ENCODE assay signal across 21 cellular contexts in the genomic region with DNA sequence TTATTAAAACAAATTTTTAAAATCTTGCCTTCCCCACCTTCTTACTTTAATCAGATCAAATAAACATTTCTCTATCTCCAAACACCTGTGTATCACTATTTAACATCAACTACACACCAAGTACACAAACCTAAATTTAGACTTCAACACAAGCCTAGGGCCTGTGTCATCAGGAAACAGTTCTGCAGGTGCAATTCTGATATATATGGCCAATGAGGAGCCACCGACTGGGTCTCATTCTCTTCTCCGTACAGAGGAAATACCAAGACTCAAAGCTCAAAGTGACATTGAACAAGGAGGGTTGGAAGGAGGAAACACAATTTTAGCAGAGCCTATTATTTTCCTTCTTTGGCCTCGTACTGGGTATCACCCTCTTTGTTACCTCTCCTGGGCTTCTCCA.
DNase-seq lines count a peak whose midpoint lies in the region; TF ChIP-seq lines count a peak whose summit lies in the region.
"Had no signal": no experiment of that assay in that cellular context is flagged by ENCODE, and none has a peak within 500 bp of the region (broad histone marks: within the 10 kb centered on the region; RNA-seq: fewer than 3 reads in every experiment).

No MANE protein-coding gene starts in this region.

- H3K27ac Mint-ChIP-seq in activated naive CD8-positive, alpha-beta T cell treated with anti-CD3 and anti-CD28 coated beads for 36 hours: no peak overlapping the region
- H3K27ac Mint-ChIP-seq: CD4-positive, alpha-beta memory T cell had no signal

- no peak overlapping the region for H3K4me3 ChIP-seq in A673 (ENCODE audit: low read depth, low read length, poor library complexity, severe bottlenecking)
- H3K4me3 ChIP-seq: GM23248 had no signal

- no peak for DNase-seq in A673 (ENCODE audit: low spot score)
- peak; percentile 77 for DNase-seq in NAMALWA (ENCODE audit: low spot score)
- DNase-seq in RPMI8226: peak; percentile 45
- peak; percentile 48 for DNase-seq in germinal center (ENCODE audit: low spot score)
- no peak for DNase-seq in NCI-H1092 treated with DMSO at 0.1 percent for 48 hours (lab: John Stamatoyannopoulos, UW)
- DNase-seq in RKO (ENCODE audit: low spot score): no peak
- DNase-seq in activated naive CD8-positive, alpha-beta T cell treated with anti-CD3 and anti-CD28 coated beads for 36 hours: no peak
- no peak for DNase-seq in activated CD4-positive, CD25-positive, alpha-beta regulatory T cell (lab: John Stamatoyannopoulos, UW)
- DNase-seq: ACHN; AML-193; BE2C; C1 segment of cervical spinal cord; Calu3; CD4-positive, alpha-beta memory T cell; COR-L47; DMS153; DND-41; GM23248; H7; HCEC 1CT had no signal

- H3K9me3 ChIP-seq in A673 (ENCODE audit: low read depth, low read length, poor library complexity, severe bottlenecking): no peaks in the 10 kb centered on the region
- H3K9me3 ChIP-seq: BE2C had no signal

- H3K36me3 Mint-ChIP-seq in activated naive CD8-positive, alpha-beta T cell treated with anti-CD3 and anti-CD28 coated beads for 36 hours: no peaks in the 10 kb centered on the region
- H3K36me3 Mint-ChIP-seq: CD4-positive, alpha-beta memory T cell had no signal

- H3K9me3 Mint-ChIP-seq in activated naive CD8-positive, alpha-beta T cell treated with anti-CD3 and anti-CD28 coated beads for 36 hours: no peaks in the 10 kb centered on the region
- H3K9me3 Mint-ChIP-seq: CD4-positive, alpha-beta memory T cell had no signal

- no peak overlapping the region for H3K4me3 Mint-ChIP-seq in activated naive CD8-positive, alpha-beta T cell treated with anti-CD3 and anti-CD28 coated beads for 36 hours

- no TSS peak for BruUV-seq in A673 (replicated peaks; lab: Mats Ljungman, UMichigan)

- H3K4me1 Mint-ChIP-seq in activated naive CD8-positive, alpha-beta T cell treated with anti-CD3 and anti-CD28 coated beads for 36 hours: no peaks in the 10 kb centered on the region
- H3K4me1 Mint-ChIP-seq: CD4-positive, alpha-beta memory T cell had no signal

- H3K27ac ChIP-seq in A673 (ENCODE audit: low read depth, low read length, poor library complexity, severe bottlenecking): peak overlapping the region; percentile 22
- H3K27ac ChIP-seq: 22Rv1, GM23248 had no signal

- H3K27me3 Mint-ChIP-seq in activated naive CD8-positive, alpha-beta T cell treated with anti-CD3 and anti-CD28 coated beads for 36 hours: peaks cover 7% of the 10 kb centered on the region
- H3K27me3 Mint-ChIP-seq: CD4-positive, alpha-beta memory T cell had no signal

- H3K27me3 ChIP-seq in A673 (replicated peaks; ENCODE audit: insufficient read depth, low read depth, low read length, poor library complexity): no peaks in the 10 kb centered on the region

- intact Hi-C loops in A673 (cut with micrococcal nuclease; ENCODE audit: unreplicated experiment): no loop called here

- POLR2A ChIA-PET in A673 (lab: Charles Lee; ENCODE audit: low non-redundant PET): no interaction called here

- H3K4me1 ChIP-seq in A673 (ENCODE audit: insufficient read depth, low read length, poor library complexity, severe bottlenecking): peaks cover 30% of the 10 kb centered on the region
- H3K4me1 ChIP-seq: BE2C had no signal

- no peak for TF ChIP-seq CTCF in A673 (conservative IDR thresholded peaks at IDR 0.05; ENCODE audit: low read depth, low read length)

- H3K36me3 ChIP-seq in A673 (ENCODE audit: insufficient read depth, low read length, poor library complexity, severe bottlenecking): peaks cover 4% of the 10 kb centered on the region
- H3K36me3 ChIP-seq: BE2C had no signal

- CTCF ChIA-PET in A673 (lab: Charles Lee): interaction anchor here (0.8 kb wide), 1 partner anchor 221 kb away, joined by 3 read pairs; no protein-coding TSS in a partner anchor

Comparison
In these comparisons a context has a peak if more than half of its experiments do, and no peak if none do; other contexts are left out.
1. DNase-seq: peak in NAMALWA (single experiment), RPMI8226 (single experiment) and germinal center (single experiment); none in A673 (single experiment), NCI-H1092 treated with DMSO at 0.1 percent for 48 hours (single experiment), RKO (single experiment), activated naive CD8-positive, alpha-beta T cell treated with anti-CD3 and anti-CD28 coated beads for 36 hours (single experiment) and activated CD4-positive, CD25-positive, alpha-beta regulatory T cell (0 of 4).